Comparison of ENCODE assay signal across 11 cellular contexts in the genomic region with DNA sequence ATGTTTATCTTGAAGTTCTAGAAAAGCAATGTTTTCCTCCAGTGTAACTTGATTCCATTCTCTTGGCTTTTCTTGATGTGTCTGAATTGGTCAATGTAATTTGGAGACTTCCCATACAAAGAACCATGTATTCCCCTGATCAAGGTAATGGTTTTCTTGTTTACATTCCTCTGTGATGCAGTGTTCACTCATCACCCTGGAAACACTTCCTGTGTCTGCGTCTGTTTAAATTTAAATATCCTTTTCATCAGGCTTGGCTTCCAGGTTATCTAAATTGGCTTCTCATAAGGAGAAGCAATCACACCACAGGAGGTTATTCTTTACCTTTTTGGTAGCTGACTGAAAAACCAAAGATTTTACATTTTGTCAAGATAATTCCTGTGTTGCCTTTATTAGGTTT.
A peak's percentile ranks its signal among the peaks of the same experiment; 100 is the strongest.
DNase-seq lines count a peak whose midpoint lies in the region; ATAC-seq and TF ChIP-seq lines count a peak whose summit lies in the region.
"Had no signal": no experiment of that assay in that cellular context is flagged by ENCODE, and none has a peak within 500 bp of the region (broad histone marks: within the 10 kb centered on the region; RNA-seq: fewer than 3 reads in every experiment).

No MANE protein-coding gene starts in this region.

- peak overlapping the region; percentile 96 for H3K27ac ChIP-seq in mesodermal cell (ENCODE audit: low read depth, low read length, severe bottlenecking)
- H3K27ac ChIP-seq: ovary had no signal

- H3K4me1 ChIP-seq in mesodermal cell (ENCODE audit: control insufficient read depth, insufficient read depth, low read length, poor library complexity, severe bottlenecking): peaks cover 20% of the 10 kb centered on the region

- ATAC-seq in GM19463 (IDR thresholded peaks at IDR 0.05; ENCODE audit: unreplicated experiment) (no peak), GM18502 (IDR thresholded peaks at IDR 0.05; ENCODE audit: poor library complexity, unreplicated experiment) (no peak), HG02970 (IDR thresholded peaks at IDR 0.05; ENCODE audit: low FRiP score, unreplicated experiment) (no peak)

- no peaks in the 10 kb centered on the region for H3K36me3 ChIP-seq in mesodermal cell (ENCODE audit: control insufficient read depth, insufficient read depth, low read length)
- H3K36me3 ChIP-seq: ovary had no signal

- peaks cover 11% of the 10 kb centered on the region for H3K9me3 ChIP-seq in mesodermal cell (ENCODE audit: control insufficient read depth, low read length)
- H3K9me3 ChIP-seq: ovary had no signal

- WGBS in mesodermal cell (ENCODE audit: insufficient coverage in 2 of 2), 2 experiments: 17% methylated on average over 1 of the region's 1 CpG; no CpG with 5 or more reads in 1 of the 2 experiments

- H3K4me3 ChIP-seq in cardiac fibroblast (replicated peaks in 1 of 2; ENCODE audit: low read depth in 2 of 2, low read length in 2 of 2) (no peak overlapping the region), mesodermal cell (ENCODE audit: extremely low read depth, insufficient read depth, low read length, poor library complexity, severe bottlenecking) (no peak overlapping the region)
- H3K4me3 ChIP-seq: ovary had no signal

- DNase-seq in EL: peak; percentile 59
- DNase-seq in NCI-H146 treated with DMSO at 0.1 percent for 48 hours (lab: John Stamatoyannopoulos, UW; ENCODE audit: unreplicated experiment): peak; percentile 94
- peak; percentile 2 to 67 for DNase-seq in cardiac fibroblast (ENCODE audit: low read depth in 2 of 2)
- DNase-seq in activated T-cell treated with anti-CD3 and anti-CD28 coated beads, Interleukin-2, amount 50 U/mL, for 1 hour: no peak
- DNase-seq: activated gamma-delta T cell treated with Interleukin-2 at 50 U/mL for 16 hours, ovary, T-helper 1 cell had no signal

- TF ChIP-seq CTCF in cardiac fibroblast (IDR thresholded peaks at IDR 0.05; ENCODE audit: low read depth, low read length): no peak
